ENCODE assay signal across 2 cellular contexts in the genomic region with DNA sequence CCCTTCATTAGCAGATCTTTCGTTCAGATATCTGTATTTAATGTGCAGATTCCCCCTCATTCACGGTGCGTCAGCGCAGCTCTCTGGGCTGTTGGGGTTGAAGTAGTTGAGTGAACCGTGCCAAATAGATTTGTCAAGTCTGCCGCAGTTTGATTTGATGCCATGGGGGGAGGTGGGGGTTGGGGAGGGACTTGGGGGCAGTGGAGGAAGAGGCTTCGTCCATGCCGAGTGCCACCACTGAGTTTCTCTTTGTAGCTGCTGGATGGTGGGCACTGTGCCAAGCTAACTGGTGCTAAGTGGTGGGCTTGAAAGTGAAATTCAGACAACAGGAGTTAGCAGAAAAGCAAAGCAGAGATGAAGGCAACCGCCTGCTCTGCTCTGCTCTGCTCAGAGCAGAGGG.
TF ChIP-seq lines count a peak whose summit lies in the region.

No MANE protein-coding gene starts in this region.

TF ChIP-seq in SK-N-SH, 30 proteins besides CTCF, POLR2A, EP300 and RAD21 (continued from another document):
- TF ChIP-seq MAX (IDR thresholded peaks at IDR 0.05; ENCODE audit: low read depth) (no peak), YY1 (IDR thresholded peaks at IDR 0.05; ENCODE audit: low read depth) (no peak), POLR2AphosphoS5 (IDR thresholded peaks at IDR 0.05; ENCODE audit: low read depth, low read length) (no peak), FOSL2 (IDR thresholded peaks at IDR 0.05; ENCODE audit: borderline replicate concordance, low read depth) (no peak)

TF ChIP-seq in SK-N-SH treated with all-trans-retinoic acid at 6 μM for 48 hours, 23 proteins besides CTCF, POLR2A, EP300 and RAD21 (continued from another document):
- TF ChIP-seq TSHZ2 (CRISPR knock-in tag; IDR thresholded peaks at IDR 0.05): no peak
- TF ChIP-seq CREB5 (CRISPR knock-in tag; IDR thresholded peaks at IDR 0.05; ENCODE audit: low read depth): no peak
- TF ChIP-seq, protein P1, sequence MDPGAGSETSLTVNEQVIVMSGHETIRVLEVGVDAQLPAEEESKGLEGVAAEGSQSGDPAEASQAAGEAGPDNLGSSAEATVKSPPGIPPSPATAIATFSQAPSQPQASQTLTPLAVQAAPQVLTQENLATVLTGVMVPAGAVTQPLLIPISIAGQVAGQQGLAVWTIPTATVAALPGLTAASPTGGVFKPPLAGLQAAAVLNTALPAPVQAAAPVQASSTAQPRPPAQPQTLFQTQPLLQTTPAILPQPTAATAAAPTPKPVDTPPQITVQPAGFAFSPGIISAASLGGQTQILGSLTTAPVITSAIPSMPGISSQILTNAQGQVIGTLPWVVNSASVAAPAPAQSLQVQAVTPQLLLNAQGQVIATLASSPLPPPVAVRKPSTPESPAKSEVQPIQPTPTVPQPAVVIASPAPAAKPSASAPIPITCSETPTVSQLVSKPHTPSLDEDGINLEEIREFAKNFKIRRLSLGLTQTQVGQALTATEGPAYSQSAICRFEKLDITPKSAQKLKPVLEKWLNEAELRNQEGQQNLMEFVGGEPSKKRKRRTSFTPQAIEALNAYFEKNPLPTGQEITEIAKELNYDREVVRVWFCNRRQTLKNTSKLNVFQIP (CRISPR knock-in tag; IDR thresholded peaks at IDR 0.05; ENCODE audit: borderline replicate concordance, low read depth): no peak
- no peak for TF ChIP-seq ZNF70 (CRISPR knock-in tag; IDR thresholded peaks at IDR 0.05)
- no peak for TF ChIP-seq SNAI2 (CRISPR knock-in tag; IDR thresholded peaks at IDR 0.05)
- TF ChIP-seq ESRRG (CRISPR knock-in tag; IDR thresholded peaks at IDR 0.05): no peak
- no peak for TF ChIP-seq ISL1 (CRISPR knock-in tag; IDR thresholded peaks at IDR 0.05)
